ENCODE assay signal across 23 cellular contexts in genomic region chr11:80432051-80432450, GRCh38.
DNase-seq lines count a peak whose midpoint lies in the region; ATAC-seq, FAIRE-seq and TF ChIP-seq lines count a peak whose summit lies in the region.
"Had no signal": no experiment of that assay in that cellular context is flagged by ENCODE, and none has a peak within 500 bp of the region (broad histone marks: within the 10 kb centered on the region; RNA-seq: fewer than 3 reads in every experiment).

No MANE protein-coding gene starts in this region.

- H3K4me2 ChIP-seq in endothelial cell of umbilical vein (ENCODE audit: insufficient read depth, low read length), result no peak overlapping the region

- H3K4me1 ChIP-seq in endothelial cell of umbilical vein (ENCODE audit: control insufficient read depth, extremely low read depth, insufficient read depth, low read length), result peaks cover 5% of the 10 kb centered on the region
- H3K4me1 ChIP-seq: BE2C had no signal

- no peaks in the 10 kb centered on the region for H3K9me3 ChIP-seq in endothelial cell of umbilical vein (replicated peaks; ENCODE audit: control insufficient read depth, insufficient read depth, low read length)
- H3K9me3 ChIP-seq: BE2C had no signal

- TF ChIP-seq CTCF in LNCaP clone FGC (IDR thresholded peaks at IDR 0.05; ENCODE audit: control insufficient read depth, extremely low read depth, insufficient read depth) (no peak), endothelial cell of umbilical vein (IDR thresholded peaks at IDR 0.05; ENCODE audit: extremely low read depth in 1 of 2, insufficient read depth in 1 of 2, low read depth in 1 of 2, low read length in 2 of 2) (no peak)

- no peaks in the 10 kb centered on the region for H3K9me1 ChIP-seq in endothelial cell of umbilical vein (replicated peaks; ENCODE audit: control insufficient read depth, extremely low read depth, insufficient read depth, low read length)

- no peak for FAIRE-seq in endothelial cell of umbilical vein (lab: Jason Lieb, UNC)
- FAIRE-seq: A204.1, GM12892, GM18507, HTR-8/SVneo had no signal

- H3K27me3 ChIP-seq in endothelial cell of umbilical vein (ENCODE audit: control insufficient read depth in 2 of 2, insufficient read depth in 2 of 2, low read length in 2 of 2), result no peaks in the 10 kb centered on the region
- H3K27me3 ChIP-seq: BE2C had no signal

- dilution Hi-C loops in endothelial cell of umbilical vein (cut with MboI; ENCODE audit: extremely low pct_ligation_motif_present, low sequenced_read_pairs), result no loop called here

- H3K79me2 ChIP-seq in endothelial cell of umbilical vein (ENCODE audit: control insufficient read depth, insufficient read depth, low read length), result no peaks in the 10 kb centered on the region

- DNase-seq in LNCaP clone FGC (ENCODE audit: low read depth) (peak; percentile 77), NCI-H774 (lab: John Stamatoyannopoulos, UW) (peak; percentile 46), endothelial cell of umbilical vein (ENCODE audit: low read depth, low spot score) (peak; percentile 65), glomerular visceral epithelial cell (ENCODE audit: extremely low spot score) (no peak)
- no peak for DNase-seq in stimulated activated naive CD8-positive, alpha-beta T cell treated with anti-CD3 and anti-CD28 coated beads, Interleukin-15, Interleukin-2, amounts not matched to agents 100 U/mL and 50 U/mL, for 24 hours
- DNase-seq: ACHN; BE2C; C1 segment of cervical spinal cord; CD4-positive, CD25-positive, alpha-beta regulatory T cell; CD8-positive, alpha-beta memory T cell; COR-L47; DMS 273 treated with DMSO at 0.1 percent for 48 hours; DMS79; GDM1; GM23248; HCEC 1CT; IMR-90 had no signal

- intact Hi-C loops in endothelial cell of umbilical vein (cut with micrococcal nuclease), result loop anchor here (10.0 kb wide), 1 partner anchor 163 kb away; no protein-coding TSS in a partner anchor

- H3K9ac ChIP-seq in endothelial cell of umbilical vein (replicated peaks; ENCODE audit: extremely low read depth, insufficient read depth, low read length), result no peak overlapping the region
- H3K9ac ChIP-seq: GM23248 had no signal

- ATAC-seq in stimulated activated naive CD8-positive, alpha-beta T cell treated with anti-CD3 and anti-CD28 coated beads, Interleukin-15, Interleukin-2, amounts not matched to agents 100 U/mL and 50 U/mL, for 24 hours, result no peak
- ATAC-seq in HG02571 (IDR thresholded peaks at IDR 0.05; ENCODE audit: unreplicated experiment), result no peak

- POLR2A ChIA-PET in endothelial cell of umbilical vein (lab: Charles Lee), result no interaction called here

- no peak for TF ChIP-seq POLR2A in endothelial cell of umbilical vein (IDR thresholded peaks at IDR 0.05; ENCODE audit: low read depth, low read length)

- H3K27ac ChIP-seq in endothelial cell of umbilical vein (ENCODE audit: insufficient read depth, low read depth, low read length), result no peak overlapping the region
- H3K27ac ChIP-seq: GM23248, HL-60 had no signal

- CTCF ChIA-PET in endothelial cell of umbilical vein (lab: Charles Lee), result interaction anchor here (1.5 kb wide), 1 partner anchor 8 kb away, joined by 3 read pairs; no protein-coding TSS in a partner anchor

- no peaks in the 10 kb centered on the region for H3K36me3 ChIP-seq in endothelial cell of umbilical vein (ENCODE audit: control insufficient read depth in 2 of 2, extremely low read depth in 1 of 2, insufficient read depth in 2 of 2, low read length in 2 of 2)
- H3K36me3 ChIP-seq: BE2C had no signal

- no TSS peak for BruUV-seq in endothelial cell of umbilical vein (replicated peaks; lab: Mats Ljungman, UMichigan)

- H3K4me3 ChIP-seq in LNCaP clone FGC (ENCODE audit: low read depth, low read length) (no peak overlapping the region), endothelial cell of umbilical vein (replicated peaks in 1 of 3; ENCODE audit: insufficient read depth in 1 of 3, low read depth in 1 of 3, low read length in 3 of 3) (no peak overlapping the region)
- H3K4me3 ChIP-seq: GM23248 had no signal

- H4K20me1 ChIP-seq in endothelial cell of umbilical vein (replicated peaks; ENCODE audit: control insufficient read depth, extremely low read depth, insufficient read depth, low read length), result no peaks in the 10 kb centered on the region

- no peak overlapping the region for H2AFZ ChIP-seq in endothelial cell of umbilical vein (ENCODE audit: low read depth, low read length)
- H2AFZ ChIP-seq: GM23248 had no signal

TF ChIP-seq in endothelial cell of umbilical vein, 7 proteins besides CTCF, POLR2A, EP300 and RAD21:
- TF ChIP-seq POLR2AphosphoS5 (IDR thresholded peaks at IDR 0.05; ENCODE audit: insufficient read depth, low read depth, low read length), result no peak
- TF ChIP-seq JUN (IDR thresholded peaks at IDR 0.05; ENCODE audit: borderline replicate concordance, insufficient read depth, insufficient read length, low read depth), result no peak
- no peak for TF ChIP-seq GATA2 (IDR thresholded peaks at IDR 0.05; ENCODE audit: insufficient read depth, insufficient read length, low read depth, low read length)
- TF ChIP-seq MAX (IDR thresholded peaks at IDR 0.05; ENCODE audit: insufficient read depth, insufficient read length), result no peak
- no peak for TF ChIP-seq MYC (IDR thresholded peaks at IDR 0.05; ENCODE audit: low read depth, low read length)
- TF ChIP-seq EZH2 (IDR thresholded peaks at IDR 0.05; ENCODE audit: borderline replicate concordance, low read depth, low read length, severe bottlenecking), result no peak
- TF ChIP-seq FOS (IDR thresholded peaks at IDR 0.05; ENCODE audit: borderline replicate concordance, insufficient read depth, low read length), result no peak

Comparison
In these comparisons a context has a peak if more than half of its experiments do, and no peak if none do; other contexts are left out.
1. DNase-seq: peak in LNCaP clone FGC (single experiment), NCI-H774 (single experiment) and endothelial cell of umbilical vein (single experiment); none in glomerular visceral epithelial cell (single experiment) and stimulated activated naive CD8-positive, alpha-beta T cell treated with anti-CD3 and anti-CD28 coated beads, Interleukin-15, Interleukin-2, amounts not matched to agents 100 U/mL and 50 U/mL, for 24 hours (single experiment).